ENCODE assay signal across 38 cellular contexts in genomic region chr17:1539811-1540210, GRCh38.
"Had no signal": no experiment of that assay in that cellular context is flagged by ENCODE, and none has a peak within 500 bp of the region (broad histone marks: within the 10 kb centered on the region; RNA-seq: fewer than 3 reads in every experiment).

No MANE protein-coding gene starts in this region.

- H3K27ac Mint-ChIP-seq: activated B cell treated with CpG ODN at 0.5 μM for 24 hours; activated CD4-positive, alpha-beta memory T cell treated with anti-CD3 and anti-CD28 coated beads for 36 hours; activated CD4-positive, alpha-beta T cell treated with anti-CD3 and anti-CD28 coated beads, Interleukin-2, amount 10 ng/mL, durations not matched to agents 24 days and 14 days; activated CD8-positive, alpha-beta T cell treated with anti-CD3 and anti-CD28 coated beads for 36 hours; activated naive CD8-positive, alpha-beta T cell treated with anti-CD3 and anti-CD28 coated beads for 36 hours; activated T-helper 1 cell treated with anti-CD3 and anti-CD28 coated beads, Interleukin-12 subunit alpha, Interleukin-12 subunit beta, Interleukin-2, Interleukin-4 antibody, amounts not matched to agents 30 ng/mL and 10 ng/mL and 1 ng/mL, durations not matched to agents 14 hours and 24 hours and 36 hours; activated T-helper 17 cell treated with anti-CD3 and anti-CD28 coated beads, Interleukin-2, amount 50 U/mL, for 72 hours; T-helper 1 cell treated with Interleukin-12 subunit alpha and Interleukin-12 subunit beta and Interleukin-4 antibody, amounts not matched to agents 30 μg/mL and 1 μg/mL, for 36 hours; T-helper 2 cell treated with Interferon-gamma antibody and Interleukin-4, amounts not matched to agents 5 μg/mL and 100 μg/mL, for 36 hours had no signal

- H3K4me1 ChIP-seq: adrenal gland, body of pancreas, breast epithelium had no signal

- H3K9me3 ChIP-seq: adrenal gland, body of pancreas, breast epithelium had no signal

- DNase-seq: activated B cell treated with CpG ODN at 0.5 μM for 24 hours; activated CD4-positive, alpha-beta memory T cell treated with anti-CD3 and anti-CD28 coated beads for 36 hours; activated CD4-positive, alpha-beta T cell treated with anti-CD3 and anti-CD28 coated beads for 4 hours; activated CD4-positive, alpha-beta T cell treated with anti-CD3 and anti-CD28 coated beads, Interleukin-2, amount 10 ng/mL, durations not matched to agents 24 days and 14 days; activated CD4-positive, alpha-beta T cell treated with anti-CD3 and anti-CD28 coated beads, Interleukin-2, amount 50 U/mL, for 1 hour; activated CD4-positive, alpha-beta T cell treated with anti-CD3 and anti-CD28 coated beads, Interleukin-2, amount 50 U/mL, for 4 hours; activated CD4-positive, CD25-positive, alpha-beta regulatory T cell treated with anti-CD3 and anti-CD28 coated beads, Interleukin-2, amount 50 U/mL, for 72 hours; activated CD8-positive, alpha-beta memory T cell treated with anti-CD3 and anti-CD28 coated beads, Interleukin-2, amount 50 U/mL, for 4 hours; activated CD8-positive, alpha-beta T cell treated with anti-CD3 and anti-CD28 coated beads for 36 hours; activated effector memory CD4-positive, alpha-beta T cell treated with anti-CD3 and anti-CD28 coated beads, Interleukin-2, amount 50 U/mL, for 16 hours; activated gamma-delta T cell treated with Interleukin-2 at 50 U/mL for 16 hours; activated naive CD4-positive, alpha-beta T cell; activated naive CD4-positive, alpha-beta T cell treated with anti-CD3 and anti-CD28 coated beads, Interleukin-2, amount 50 U/mL, for 16 hours; activated naive CD8-positive, alpha-beta T cell treated with anti-CD3 and anti-CD28 coated beads for 36 hours; activated T-cell treated with anti-CD3 and anti-CD28 coated beads for 4 hours; activated T-cell treated with anti-CD3 and anti-CD28 coated beads, Interleukin-2, amount 50 U/mL, for 1 hour; activated T-cell treated with anti-CD3 and anti-CD28 coated beads, Interleukin-2, amount 50 U/mL, for 4 hours; activated T-cell treated with anti-CD3 and anti-CD28 coated beads, Interleukin-2, amount 50 U/mL, for 72 hours; adrenal gland; amniotic stem cell; aorta; body of pancreas; brain microvascular endothelial cell; caudate nucleus; SW 1271; T-helper 1 cell; T-helper 2 cell; T-helper 9 cell had no signal

- H3K27ac ChIP-seq: adrenal gland, body of pancreas, brain microvascular endothelial cell, breast epithelium, VCaP had no signal

- FAIRE-seq: astrocyte, TTC549 had no signal

- H3K4me1 Mint-ChIP-seq: activated B cell treated with CpG ODN at 0.5 μM for 24 hours; activated CD4-positive, alpha-beta T cell treated with anti-CD3 and anti-CD28 coated beads, Interleukin-2, amount 10 ng/mL, durations not matched to agents 24 days and 14 days; activated T-helper 17 cell treated with anti-CD3 and anti-CD28 coated beads, Interleukin-2, amount 50 U/mL, for 72 hours; central memory CD8-positive, alpha-beta T cell had no signal

- H3K36me3 ChIP-seq: breast epithelium had no signal

- H3K27me3 Mint-ChIP-seq: activated B cell treated with CpG ODN at 0.5 μM for 24 hours; activated CD4-positive, alpha-beta memory T cell treated with anti-CD3 and anti-CD28 coated beads for 36 hours; activated CD4-positive, alpha-beta T cell treated with anti-CD3 and anti-CD28 coated beads, Interleukin-2, amount 10 ng/mL, durations not matched to agents 24 days and 14 days; activated CD8-positive, alpha-beta T cell treated with anti-CD3 and anti-CD28 coated beads for 36 hours; activated naive CD8-positive, alpha-beta T cell treated with anti-CD3 and anti-CD28 coated beads for 36 hours; activated T-helper 17 cell treated with anti-CD3 and anti-CD28 coated beads, Interleukin-2, amount 50 U/mL, for 72 hours; central memory CD8-positive, alpha-beta T cell had no signal

- H3K9me3 Mint-ChIP-seq: activated B cell treated with CpG ODN at 0.5 μM for 24 hours; activated CD4-positive, alpha-beta memory T cell treated with anti-CD3 and anti-CD28 coated beads for 36 hours; activated CD4-positive, alpha-beta T cell treated with anti-CD3 and anti-CD28 coated beads, Interleukin-2, amount 10 ng/mL, durations not matched to agents 24 days and 14 days; activated CD8-positive, alpha-beta T cell treated with anti-CD3 and anti-CD28 coated beads for 36 hours; activated naive CD4-positive, alpha-beta T cell treated with anti-CD3 and anti-CD28 coated beads, Interleukin-2, amount 50 U/mL, for 72 hours; activated naive CD8-positive, alpha-beta T cell treated with anti-CD3 and anti-CD28 coated beads for 36 hours; activated T-cell treated with anti-CD3 and anti-CD28 coated beads, Interleukin-2, amount 50 U/mL, for 4 hours; activated T-cell treated with anti-CD3 and anti-CD28 coated beads, Interleukin-2, amount 50 U/mL, for 72 hours; activated T-helper 1 cell treated with anti-CD3 and anti-CD28 coated beads, Interleukin-12 subunit alpha, Interleukin-12 subunit beta, Interleukin-2, Interleukin-4 antibody, amounts not matched to agents 30 ng/mL and 10 ng/mL and 1 ng/mL, durations not matched to agents 14 hours and 24 hours and 36 hours; activated T-helper 17 cell treated with anti-CD3 and anti-CD28 coated beads, Interleukin-2, amount 50 U/mL, for 72 hours; central memory CD8-positive, alpha-beta T cell; T-helper 1 cell treated with Interleukin-12 subunit alpha and Interleukin-12 subunit beta and Interleukin-4 antibody, amounts not matched to agents 30 μg/mL and 1 μg/mL, for 36 hours; T-helper 2 cell treated with Interferon-gamma antibody and Interleukin-4, amounts not matched to agents 5 μg/mL and 100 μg/mL, for 36 hours had no signal

- H3K4me3 Mint-ChIP-seq: activated B cell treated with CpG ODN at 0.5 μM for 24 hours; activated CD4-positive, alpha-beta memory T cell treated with anti-CD3 and anti-CD28 coated beads for 36 hours; activated CD4-positive, alpha-beta T cell treated with anti-CD3 and anti-CD28 coated beads, Interleukin-2, amount 10 ng/mL, durations not matched to agents 24 days and 14 days; activated CD8-positive, alpha-beta T cell treated with anti-CD3 and anti-CD28 coated beads for 36 hours; activated naive CD8-positive, alpha-beta T cell treated with anti-CD3 and anti-CD28 coated beads for 36 hours; activated T-cell treated with anti-CD3 and anti-CD28 coated beads, Interleukin-2, amount 50 U/mL, for 4 hours; activated T-cell treated with anti-CD3 and anti-CD28 coated beads, Interleukin-2, amount 50 U/mL, for 72 hours; activated T-helper 1 cell treated with anti-CD3 and anti-CD28 coated beads, Interleukin-12 subunit alpha, Interleukin-12 subunit beta, Interleukin-2, Interleukin-4 antibody, amounts not matched to agents 30 ng/mL and 10 ng/mL and 1 ng/mL, durations not matched to agents 14 hours and 24 hours and 36 hours; activated T-helper 17 cell treated with anti-CD3 and anti-CD28 coated beads, Interleukin-2, amount 50 U/mL, for 72 hours; central memory CD8-positive, alpha-beta T cell; T-helper 1 cell treated with Interleukin-12 subunit alpha and Interleukin-12 subunit beta and Interleukin-4 antibody, amounts not matched to agents 30 μg/mL and 1 μg/mL, for 36 hours; T-helper 2 cell treated with Interferon-gamma antibody and Interleukin-4, amounts not matched to agents 5 μg/mL and 100 μg/mL, for 36 hours had no signal

- H3K36me3 Mint-ChIP-seq: activated naive CD4-positive, alpha-beta T cell treated with anti-CD3 and anti-CD28 coated beads, Interleukin-2, amount 50 U/mL, for 72 hours had no signal

- H3K27me3 ChIP-seq: adrenal gland, body of pancreas, brain microvascular endothelial cell, breast epithelium had no signal

- ATAC-seq: activated CD8-positive, alpha-beta T cell treated with anti-CD3 and anti-CD28 coated beads for 36 hours; activated naive CD4-positive, alpha-beta T cell treated with anti-CD3 and anti-CD28 coated beads, Interleukin-2, amount 50 U/mL, for 72 hours; activated T-cell treated with anti-CD3 and anti-CD28 coated beads, Interleukin-2, amount 50 U/mL, for 4 hours; activated T-cell treated with anti-CD3 and anti-CD28 coated beads, Interleukin-2, amount 50 U/mL, for 72 hours; activated T-helper 17 cell treated with anti-CD3 and anti-CD28 coated beads, Interleukin-2, amount 50 U/mL, for 72 hours; body of pancreas had no signal

- H3K4me3 ChIP-seq: adrenal gland, body of pancreas, breast epithelium had no signal
